ENCODE assay signal across 4 cellular contexts in the genomic region with DNA sequence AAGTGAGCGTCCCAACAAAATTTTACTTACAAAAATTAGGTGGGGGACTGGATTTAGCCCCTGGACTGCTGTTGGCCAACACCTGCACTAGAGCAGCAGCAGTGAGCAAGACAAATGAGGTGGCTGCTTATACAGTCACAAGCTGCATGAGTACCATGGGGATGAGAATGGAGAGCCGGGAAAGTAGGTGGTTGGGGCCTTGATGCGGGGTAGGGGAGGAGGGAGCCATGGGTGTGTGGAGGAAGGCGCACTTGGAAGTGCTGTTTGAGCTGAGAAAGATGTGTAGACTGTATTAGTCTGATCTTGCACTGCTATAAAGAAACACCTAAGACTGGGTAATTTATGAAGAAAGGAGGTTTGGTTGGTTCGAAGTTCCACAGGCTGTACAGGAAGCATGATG. TPM values are rescaled to one million over a fixed set of nuclear protein-coding genes. Genes with fewer than 3 reads are reported as not detected.
"Had no signal": no experiment of that assay in that cellular context is flagged by ENCODE, and none has a peak within 500 bp of the region (broad histone marks: within the 10 kb centered on the region; RNA-seq: fewer than 3 reads in every experiment).

No MANE protein-coding gene starts in this region.

RNA-seq across cellular contexts. Expression of a gene that starts 31.0 kb away (rescaled TPM):
- total RNA-seq: MCF 10A, OCI-LY7, PC-9, Right ventricle myocardium inferior had no signal
